Comparison of ENCODE assay signal across 16 cellular contexts in the genomic region with DNA sequence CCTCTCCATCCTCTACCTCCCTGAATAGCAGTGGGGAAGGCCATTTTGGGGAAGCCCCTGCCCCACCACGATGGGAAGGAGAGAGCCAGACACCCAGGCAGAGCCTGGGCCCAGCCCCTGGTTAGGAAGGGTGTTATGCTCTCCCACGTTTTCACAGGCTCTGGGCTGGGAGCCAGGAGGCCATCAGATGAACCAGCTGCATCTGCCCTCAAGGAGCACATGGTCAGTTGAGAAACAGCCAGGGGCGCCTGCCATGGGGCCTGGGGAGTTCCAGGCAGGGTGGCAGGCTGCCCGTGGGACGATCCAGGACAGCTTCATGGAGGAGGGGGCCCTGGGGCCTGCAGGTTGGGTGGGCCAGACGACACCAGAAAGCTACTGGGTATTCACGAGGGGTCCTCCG. TPM values are rescaled to one million over a fixed set of nuclear protein-coding genes. Genes with fewer than 3 reads are reported as not detected.
DNase-seq lines count a peak whose midpoint lies in the region; ATAC-seq, FAIRE-seq and TF ChIP-seq lines count a peak whose summit lies in the region.
"Had no signal": no experiment of that assay in that cellular context is flagged by ENCODE, and none has a peak within 500 bp of the region (broad histone marks: within the 10 kb centered on the region; RNA-seq: fewer than 3 reads in every experiment).

No MANE protein-coding gene starts in this region.

- no peaks in the 10 kb centered on the region for H3K9me3 Mint-ChIP-seq in activated T-cell treated with anti-CD3 and anti-CD28 coated beads, Interleukin-2, amount 50 U/mL, for 24 hours
- no peaks in the 10 kb centered on the region for H3K9me3 Mint-ChIP-seq in activated T-cell treated with anti-CD3 and anti-CD28 coated beads, Interleukin-2, amount 50 U/mL, for 72 hours
- H3K9me3 Mint-ChIP-seq: GM23338 had no signal

- CTCF ChIA-PET in K562 (lab: Yijun Ruan, JAX; ENCODE audit: low intra/inter-chr PET ratio) = no interaction called here

- H3K27ac Mint-ChIP-seq in activated T-cell treated with anti-CD3 and anti-CD28 coated beads, Interleukin-2, amount 50 U/mL, for 24 hours = no peak overlapping the region
- no peak overlapping the region for H3K27ac Mint-ChIP-seq in activated T-cell treated with anti-CD3 and anti-CD28 coated beads, Interleukin-2, amount 50 U/mL, for 72 hours
- H3K27ac Mint-ChIP-seq: GM23338 had no signal

- H3K9ac ChIP-seq in K562 (ENCODE audit: insufficient read depth in 1 of 2, low read depth in 2 of 2, low read length in 2 of 2) = no peak overlapping the region

- H3K27me3 ChIP-seq in K562 (ENCODE audit: control insufficient read depth in 2 of 2, insufficient read depth in 2 of 2, low read length in 2 of 2) (peaks cover 45 to 92% of the 10 kb centered on the region in 2 experiments; a peak in 4 of 5 replicates), right atrium auricular region (no peaks in the 10 kb centered on the region), upper lobe of left lung (no peaks in the 10 kb centered on the region)
- H3K27me3 ChIP-seq in effector memory CD4-positive, alpha-beta T cell (replicated peaks; ENCODE audit: control insufficient read depth, insufficient read depth, low read length, poor library complexity, severe bottlenecking) = no peaks in the 10 kb centered on the region
- H3K27me3 ChIP-seq: uterus had no signal

- no TSS peak for BruUV-seq in K562 (replicated peaks; lab: Mats Ljungman, UMichigan)

- H3K4me3 ChIP-seq in K562 = no peak overlapping the region
- no peak overlapping the region for H3K4me3 ChIP-seq in right atrium auricular region
- no peak overlapping the region for H3K4me3 ChIP-seq in upper lobe of left lung
- H3K4me3 ChIP-seq in effector memory CD4-positive, alpha-beta T cell (ENCODE audit: insufficient read depth, low read depth, low read length, poor library complexity, severe bottlenecking) = no peak overlapping the region
- H3K4me3 ChIP-seq: GM12878, GM23338, uterus had no signal

- H3K4me2 ChIP-seq in K562 (ENCODE audit: insufficient read depth, low read length) = no peak overlapping the region
- H3K4me2 ChIP-seq: GM23338 had no signal

- H3K4me3 Mint-ChIP-seq in activated T-cell treated with anti-CD3 and anti-CD28 coated beads, Interleukin-2, amount 50 U/mL, for 24 hours = no peak overlapping the region
- H3K4me3 Mint-ChIP-seq in activated T-cell treated with anti-CD3 and anti-CD28 coated beads, Interleukin-2, amount 50 U/mL, for 72 hours = no peak overlapping the region
- H3K4me3 Mint-ChIP-seq: GM23338 had no signal

- H3K27ac ChIP-seq in K562 (ENCODE audit: extremely low read depth, low read depth, low read length) = no peak overlapping the region
- H3K27ac ChIP-seq in right atrium auricular region = peak overlapping the region; percentile 53 to 90
- H3K27ac ChIP-seq in upper lobe of left lung = no peak overlapping the region
- H3K27ac ChIP-seq in effector memory CD4-positive, alpha-beta T cell (ENCODE audit: insufficient read depth, low read length, poor library complexity, severe bottlenecking) = no peak overlapping the region
- H3K27ac ChIP-seq: neutrophil, uterus had no signal

- intact Hi-C loops in K562 (cut with micrococcal nuclease) = no loop called here

- no peaks in the 10 kb centered on the region; the same call in 1 of the 2 replicates for H4K20me1 ChIP-seq in K562 (replicated peaks; ENCODE audit: control insufficient read depth, insufficient read depth, low read length)

- TF ChIP-seq RAD21 in K562 (CRISPR knock-in tag; conservative IDR thresholded peaks at IDR 0.05 in 1 of 2, IDR thresholded peaks at IDR 0.05 in 1 of 2) = no peak

- H3K36me3 Mint-ChIP-seq in activated T-cell treated with anti-CD3 and anti-CD28 coated beads, Interleukin-2, amount 50 U/mL, for 24 hours (ENCODE audit: low read depth) = no peaks in the 10 kb centered on the region
- H3K36me3 Mint-ChIP-seq in activated T-cell treated with anti-CD3 and anti-CD28 coated beads, Interleukin-2, amount 50 U/mL, for 72 hours (ENCODE audit: insufficient read depth in 2 of 2) = no peaks in the 10 kb centered on the region

- H3K36me3 ChIP-seq in K562 (ENCODE audit: control insufficient read depth, insufficient read depth, low read length) (no peaks in the 10 kb centered on the region), right atrium auricular region (no peaks in the 10 kb centered on the region), upper lobe of left lung (no peaks in the 10 kb centered on the region)
- H3K36me3 ChIP-seq in effector memory CD4-positive, alpha-beta T cell (ENCODE audit: control insufficient read depth, insufficient read depth, low read length) = no peaks in the 10 kb centered on the region
- H3K36me3 ChIP-seq: neutrophil, uterus had no signal

- no peak for TF ChIP-seq EP300 in K562 (IDR thresholded peaks at IDR 0.05; ENCODE audit: low read length)
- no peak for TF ChIP-seq EP300 in upper lobe of left lung (IDR thresholded peaks at IDR 0.05)

- TF ChIP-seq CTCF in K562 (IDR thresholded peaks at IDR 0.05 in 2 of 3, conservative IDR thresholded peaks at IDR 0.05 in 1 of 3; ENCODE audit: insufficient read depth in 2 of 3, low read depth in 1 of 3, low read length in 3 of 3) (no peak), right atrium auricular region (IDR thresholded peaks at IDR 0.05) (no peak), upper lobe of left lung (IDR thresholded peaks at IDR 0.05) (no peak)

- DNase-seq in activated T-cell treated with anti-CD3 and anti-CD28 coated beads, Interleukin-2, amount 50 U/mL, for 24 hours = peak; percentile 24
- DNase-seq in activated T-cell treated with anti-CD3 and anti-CD28 coated beads, Interleukin-2, amount 50 U/mL, for 72 hours = no peak
- DNase-seq in K562 (ENCODE audit: extremely low read depth in 1 of 4, low spot score in 3 of 4) (no peak), right atrium auricular region (ENCODE audit: low spot score) (no peak), upper lobe of left lung (peak; percentile 16 to 38)
- DNase-seq in effector memory CD4-positive, alpha-beta T cell = no peak
- DNase-seq: DND-41; effector CD8-positive, alpha-beta T cell; NCI-H1105 had no signal

- H3K9me1 ChIP-seq in K562 (ENCODE audit: control insufficient read depth, insufficient read depth, low read length) = no peaks in the 10 kb centered on the region

- H3K4me1 Mint-ChIP-seq in activated T-cell treated with anti-CD3 and anti-CD28 coated beads, Interleukin-2, amount 50 U/mL, for 24 hours (ENCODE audit: low read depth) = no peaks in the 10 kb centered on the region
- peaks cover 5% of the 10 kb centered on the region for H3K4me1 Mint-ChIP-seq in activated T-cell treated with anti-CD3 and anti-CD28 coated beads, Interleukin-2, amount 50 U/mL, for 72 hours (ENCODE audit: low read depth)

- H2AFZ ChIP-seq in K562 (ENCODE audit: low read depth, low read length) = no peak overlapping the region
- H2AFZ ChIP-seq: GM23338 had no signal

- peaks cover 0 to 37% of the 10 kb centered on the region in 2 experiments; a peak in 4 of 5 replicates for H3K4me1 ChIP-seq in K562 (replicated peaks in 1 of 2; ENCODE audit: control insufficient read depth in 2 of 2, insufficient read depth in 2 of 2, low read length in 2 of 2)
- H3K4me1 ChIP-seq in right atrium auricular region = peaks cover 0 to 58% of the 10 kb centered on the region in 2 donors
- no peaks in the 10 kb centered on the region for H3K4me1 ChIP-seq in upper lobe of left lung
- H3K4me1 ChIP-seq in effector memory CD4-positive, alpha-beta T cell (ENCODE audit: control insufficient read depth, insufficient read depth, low read length, poor library complexity, severe bottlenecking) = no peaks in the 10 kb centered on the region
- H3K4me1 ChIP-seq: uterus had no signal

- POLR2A ChIA-PET in K562 (lab: Yijun Ruan, JAX) = interaction anchor here (0.6 to 0.8 kb wide), 3 partner anchors 49 to 82 kb away, joined by 3 to 4 read pairs (median 3); no protein-coding TSS in a partner anchor

- in situ Hi-C loops in K562 (cut with MboI) = no loop called here

- no peaks in the 10 kb centered on the region for H3K9me3 ChIP-seq in K562 (replicated peaks; ENCODE audit: control insufficient read depth, insufficient read depth, low read depth, low read length)
- H3K9me3 ChIP-seq in right atrium auricular region = no peaks in the 10 kb centered on the region
- H3K9me3 ChIP-seq in upper lobe of left lung = no peaks in the 10 kb centered on the region
- H3K9me3 ChIP-seq in effector memory CD4-positive, alpha-beta T cell (ENCODE audit: control insufficient read depth, low read length) = no peaks in the 10 kb centered on the region
- H3K9me3 ChIP-seq: neutrophil, uterus had no signal

- 8% methylated on average over 8 of the region's 8 CpGs for WGBS in K562 (ENCODE audit: insufficient coverage, low coverage, missing lambda C conversion rate)
- WGBS in upper lobe of left lung, 2 donors = 75 to 84% methylated on average over 3 to 8 of the region's 8 CpGs

- TF ChIP-seq POLR2A in K562 (conservative IDR thresholded peaks at IDR 0.05) (no peak), upper lobe of left lung (IDR thresholded peaks at IDR 0.05) (no peak)

- no peaks in the 10 kb centered on the region for H3K27me3 Mint-ChIP-seq in activated T-cell treated with anti-CD3 and anti-CD28 coated beads, Interleukin-2, amount 50 U/mL, for 24 hours
- H3K27me3 Mint-ChIP-seq in activated T-cell treated with anti-CD3 and anti-CD28 coated beads, Interleukin-2, amount 50 U/mL, for 72 hours (ENCODE audit: low read depth) = peaks cover 7% of the 10 kb centered on the region

- ATAC-seq in activated T-cell treated with anti-CD3 and anti-CD28 coated beads, Interleukin-2, amount 50 U/mL, for 72 hours (replicated peaks in 1 of 2) = no peak
- ATAC-seq in K562 (no peak), upper lobe of left lung (ENCODE audit: low FRiP score in 2 of 2) (no peak), GM18511 (IDR thresholded peaks at IDR 0.05; ENCODE audit: unreplicated experiment) (no peak), HG02852 (IDR thresholded peaks at IDR 0.05; ENCODE audit: unreplicated experiment) (no peak)
- ATAC-seq: GM12878, GM23338 had no signal

- no peaks in the 10 kb centered on the region for H3K79me2 ChIP-seq in K562 (ENCODE audit: control insufficient read depth, insufficient read depth, low read length)

- no peak for FAIRE-seq in K562 (lab: Jason Lieb, UNC)
- FAIRE-seq: GM12878, TTC549 had no signal

RNA-seq across cellular contexts. Expression of a gene that starts 47.5 kb away (rescaled TPM):
- total RNA-seq in activated T-cell treated with anti-CD3 and anti-CD28 coated beads, Interleukin-2, amount 50 U/mL, for 72 hours = 1 to 10 TPM in 1 of 2 donors, under 1 TPM in 1; 0.86 to 1.4 TPM
- 0.23 TPM in 1 of 2 replicates, not detected in the other for total RNA-seq in K562 (2011; cell fraction: chromatin; rRNA removed; ENCODE audit: low replicate concordance)
- total RNA-seq in K562 (2011; cell fraction: nucleolus; rRNA removed) = 0.26 and 0.50 TPM in 2 replicates
- not detected in 2 replicates for total RNA-seq in K562 (2011; cell fraction: nucleoplasm; rRNA removed)
- total RNA-seq in K562 (2014; rRNA removed) (0.09 and 0.16 TPM in 2 replicates), K562 (2014; rRNA removed; fragmentation: Illumina TruSeq; extraction: Trizol) (not detected in 2 replicates), K562 (2015; rRNA removed; fragmentation: Illumina TruSeq; extraction: Trizol) (0.04 TPM in 2 replicates), K562 (2021) (0.29 TPM in 1 of 2 replicates, not detected in the other), right atrium auricular region (10 to 100 TPM; 79.9 to 84.7 TPM), upper lobe of left lung (1 to 10 TPM in 1 of 6 donors, under 1 TPM in 2, not detected in 3; 0.09 to 1.8 (median 0.27) TPM)
- polyA plus RNA-seq in K562 (2011; rRNA removed) (0.04 and 0.12 TPM in 2 replicates), K562 (2014; fragmentation: Illumina TruSeq; extraction: Trizol) (0.07 and 0.10 TPM in 2 replicates), K562 (2014; fragmentation: Nextera tagmentation; extraction: Ambion mirVana) (not detected), K562 (2014; rRNA removed) (0.05 and 0.08 TPM in 2 replicates)
- 0.04 and 0.13 TPM in 2 replicates for polyA plus RNA-seq in K562 (2011; cell fraction: cytosol; rRNA removed)
- polyA plus RNA-seq in K562 (2011; cell fraction: nucleus; rRNA removed) = 0.10 and 0.18 TPM in 2 replicates
- 0.09 and 0.18 TPM in 2 replicates for polyA plus RNA-seq in K562 (2012)
- not detected in 2 replicates for polyA minus RNA-seq in K562 (2011; rRNA and poly(A)+ RNA removed)
- polyA minus RNA-seq in K562 (2011; cell fraction: cytosol; rRNA and poly(A)+ RNA removed) = not detected in 2 replicates
- not detected in 2 replicates for polyA minus RNA-seq in K562 (2011; cell fraction: nucleus; rRNA and poly(A)+ RNA removed)
- total RNA-seq: GM23338 had no signal
- polyA plus RNA-seq: GM23338 had no signal

Comparison
In these comparisons a context has a peak if more than half of its experiments do, and no peak if none do; other contexts are left out.
1. DNase-seq: peak in activated T-cell treated with anti-CD3 and anti-CD28 coated beads, Interleukin-2, amount 50 U/mL, for 24 hours (single experiment) and upper lobe of left lung (2 of 2); none in activated T-cell treated with anti-CD3 and anti-CD28 coated beads, Interleukin-2, amount 50 U/mL, for 72 hours (0 of 2), K562 (0 of 4), right atrium auricular region (single experiment) and effector memory CD4-positive, alpha-beta T cell (0 of 3).
2. H3K27ac ChIP-seq: peak in right atrium auricular region (2 of 2); none in K562 (single experiment), upper lobe of left lung (0 of 4) and effector memory CD4-positive, alpha-beta T cell (single experiment).
3. RNA of a gene that starts 47.5 kb away (total RNA-seq): 79.9 to 84.7 TPM in right atrium auricular region; 0.86 to 1.4 TPM in activated T-cell treated with anti-CD3 and anti-CD28 coated beads, Interleukin-2, amount 50 U/mL, for 72 hours, 0.04 to 0.50 TPM in K562 and 0.09 to 1.8 TPM in upper lobe of left lung; every median in the first group is over 10 times any median in the second.